ENCODE assay signal across 8 cellular contexts in the genomic region with DNA sequence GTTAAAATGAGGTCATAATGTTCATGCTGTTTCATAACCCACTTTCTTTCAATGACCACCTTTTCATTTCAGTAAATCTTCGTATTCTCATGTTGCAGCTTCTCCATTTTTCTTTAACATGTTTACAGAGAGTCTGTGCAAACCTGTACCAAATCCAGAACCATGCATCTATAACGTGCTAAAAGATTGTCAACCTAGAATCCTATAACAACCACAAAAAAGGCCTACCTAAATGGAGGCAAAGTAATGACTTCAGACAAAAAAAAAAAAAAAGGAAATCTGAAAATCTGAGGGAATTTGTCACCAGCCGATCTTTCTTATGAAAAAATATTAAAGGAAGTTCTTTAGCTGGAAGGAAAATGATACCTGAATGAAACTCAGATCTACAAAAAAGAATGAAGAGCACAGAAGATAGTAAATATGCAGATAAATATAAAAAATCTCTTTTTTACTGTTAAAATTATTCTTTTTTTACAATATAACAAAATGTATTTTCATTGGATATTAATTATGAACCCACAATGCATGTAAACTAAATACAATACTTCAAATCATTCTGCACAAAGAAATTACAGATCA. TPM values are rescaled to one million over a fixed set of nuclear protein-coding genes. Genes with fewer than 3 reads are reported as not detected.
DNase-seq lines count a peak whose midpoint lies in the region; ATAC-seq and TF ChIP-seq lines count a peak whose summit lies in the region.

No MANE protein-coding gene starts in this region.

- CTCF ChIA-PET in MCF 10A (lab: Yijun Ruan, JAX) = interaction anchor here (0.6 to 1.1 kb wide), 2 partner anchors 165 to 1354 kb away, joined by 3 read pairs; no protein-coding TSS in a partner anchor

- no peaks in the 10 kb centered on the region for H3K27me3 ChIP-seq in HL-60 (ENCODE audit: insufficient read depth, poor library complexity, severe bottlenecking)

- H3K27ac Mint-ChIP-seq in MCF 10A (ENCODE audit: low read depth, unreplicated experiment) = no peak overlapping the region
- H3K27ac Mint-ChIP-seq in naive B cell = peak overlapping the region; percentile 9 to 98 (median 96)

- no TSS peak for BruUV-seq in MCF 10A (replicated peaks; lab: Mats Ljungman, UMichigan)

- H3K27me3 Mint-ChIP-seq in MCF 10A (ENCODE audit: insufficient read depth, unreplicated experiment) (peaks cover 64% of the 10 kb centered on the region), naive B cell (no peaks in the 10 kb centered on the region)

- no peak for DNase-seq in AG09309 (ENCODE audit: low read depth)
- no peak for DNase-seq in HL-60 (ENCODE audit: low read depth in 1 of 2, low spot score in 1 of 2)
- DNase-seq in MCF 10A (ENCODE audit: unreplicated experiment) = no peak
- DNase-seq in naive B cell = no peak
- no peak for DNase-seq in NCI-H2171 (lab: John Stamatoyannopoulos, UW)
- no peak for DNase-seq in NCI-H69 (lab: John Stamatoyannopoulos, UW)

- TF ChIP-seq CTCF in AG09309 (IDR thresholded peaks at IDR 0.05; ENCODE audit: control insufficient read depth, insufficient read depth, low read depth, low read length, missing control alignments) (no peak), HL-60 (IDR thresholded peaks at IDR 0.05; ENCODE audit: insufficient read depth, low read length) (no peak), MCF 10A (IDR thresholded peaks at IDR 0.05; ENCODE audit: unreplicated experiment) (no peak)

- peak overlapping the region; percentile 96 for H3K27ac ChIP-seq in HL-60 (replicated peaks)

- intact Hi-C loops in MCF 10A (cut with micrococcal nuclease) = no loop called here

- ATAC-seq in naive B cell (ENCODE audit: low read depth in 2 of 2) = no peak
- ATAC-seq in HG03469 (IDR thresholded peaks at IDR 0.05; ENCODE audit: unreplicated experiment) = no peak
- no peak for ATAC-seq in HG03457 (IDR thresholded peaks at IDR 0.05; ENCODE audit: unreplicated experiment)

- POLR2A ChIA-PET in MCF 10A (lab: Yijun Ruan, JAX) = no interaction called here

- H3K9me3 Mint-ChIP-seq in MCF 10A (ENCODE audit: unreplicated experiment) (no peaks in the 10 kb centered on the region), naive B cell (peaks cover 0 to 8% (median 1%) of the 10 kb centered on the region in 7 donors)

- H3K4me3 Mint-ChIP-seq in MCF 10A (ENCODE audit: unreplicated experiment) (peak overlapping the region; percentile 58), naive B cell (peak overlapping the region; percentile 96 to 100 (median 99))

- H3K4me3 ChIP-seq in AG09309 (ENCODE audit: control insufficient read depth, low read depth, low read length) (peak overlapping the region; percentile 96), HL-60 (replicated peaks; ENCODE audit: insufficient read depth, low read length) (peak overlapping the region; percentile 77)

- no peaks in the 10 kb centered on the region for H3K36me3 Mint-ChIP-seq in MCF 10A (ENCODE audit: insufficient read depth, unreplicated experiment)
- H3K36me3 Mint-ChIP-seq in naive B cell = peaks cover 5 to 7% of the 10 kb centered on the region in 2 donors

- H3K4me1 Mint-ChIP-seq in MCF 10A (ENCODE audit: insufficient read depth, unreplicated experiment) (no peaks in the 10 kb centered on the region), naive B cell (peaks cover 14 to 47% (median 25%) of the 10 kb centered on the region in 3 donors)

RNA-seq across cellular contexts. Expression of a gene that starts 1.4 kb away (rescaled TPM):
- not detected in 2 replicates for total RNA-seq in MCF 10A (2022)
- polyA plus RNA-seq in naive B cell (ENCODE audit: low read depth in 6 of 6) = 10 to 100 TPM in 1 of 6 donors, 1 to 10 TPM in 5; 5.8 to 11.0 (median 6.9) TPM

RNA-seq across cellular contexts. Expression of a gene that starts 57.4 kb away (rescaled TPM):
- 6.3 and 8.0 TPM in 2 replicates for total RNA-seq in MCF 10A (2022)
- 1 to 10 TPM in 5 of 6 donors, not detected in 1; 1.6 to 4.9 (median 2.4) TPM for polyA plus RNA-seq in naive B cell (ENCODE audit: low read depth in 6 of 6)
